In the genomic region with DNA sequence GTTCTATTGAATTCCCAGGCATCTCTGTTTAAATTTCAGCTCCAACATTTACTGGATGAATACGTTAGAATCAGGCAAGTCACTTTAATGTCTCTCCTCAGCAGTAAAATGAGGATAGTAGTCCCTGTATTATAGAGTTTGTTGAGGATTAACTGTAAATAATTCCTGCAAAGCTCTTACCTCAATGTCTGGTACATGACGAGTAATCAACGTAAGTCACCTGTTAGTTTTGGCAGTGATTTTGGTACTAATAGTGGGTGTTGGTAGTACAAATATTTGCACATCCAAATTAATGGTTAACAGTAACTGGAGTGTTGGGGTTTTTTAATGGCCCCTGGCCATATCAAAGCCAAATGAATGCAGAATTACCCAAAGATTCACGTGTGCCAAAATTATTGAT, we compare ENCODE assay signal across 18 cellular contexts.
"Had no signal": no experiment of that assay in that cellular context is flagged by ENCODE, and none has a peak within 500 bp of the region (broad histone marks: within the 10 kb centered on the region; RNA-seq: fewer than 3 reads in every experiment).

No MANE protein-coding gene starts in this region.

- ATAC-seq: activated CD8-positive, alpha-beta T cell treated with anti-CD3 and anti-CD28 coated beads for 36 hours; activated T-cell treated with anti-CD3 and anti-CD28 coated beads, Interleukin-2, amount 50 U/mL, for 4 hours; gastroesophageal sphincter; heart right ventricle; natural killer cell; stimulated activated memory B cell treated with anti-CD40 and anti-IgM and Interleukin-4, amounts not matched to agents 10 μg/mL and 1 μg/mL and 100 μg/mL, for 72 hours; WTC11 had no signal

- DNase-seq: activated CD4-positive, alpha-beta T cell treated with anti-CD3 and anti-CD28 coated beads for 4 hours; activated CD8-positive, alpha-beta T cell treated with anti-CD3 and anti-CD28 coated beads for 36 hours; activated effector memory CD4-positive, alpha-beta T cell treated with Interleukin-2 at 50 U/mL for 16 hours; activated naive CD4-positive, alpha-beta T cell treated with anti-CD3 and anti-CD28 coated beads, Interleukin-2, amount 50 U/mL, for 16 hours; activated T-cell treated with anti-CD3 and anti-CD28 coated beads, Interleukin-2, amount 50 U/mL, for 4 hours; dorsolateral prefrontal cortex; endodermal cell; heart right ventricle; mammary epithelial cell; natural killer cell; retina; stimulated activated CD4-positive, alpha-beta T cell treated with anti-CD3 and anti-CD28 coated beads, Interleukin-2, amount 100 ng/mL, for 48 hours; tibial artery had no signal

- H3K4me3 ChIP-seq: cardiac muscle cell, dorsolateral prefrontal cortex, gastroesophageal sphincter, heart right ventricle, tibial artery had no signal

- H3K27me3 ChIP-seq: cardiac muscle cell, gastroesophageal sphincter, neutrophil, tibial artery had no signal

- H3K36me3 ChIP-seq: cardiac muscle cell, gastroesophageal sphincter, heart right ventricle, neutrophil, tibial artery had no signal

- H3K9me3 ChIP-seq: neutrophil, tibial artery had no signal

- H3K27ac ChIP-seq: cardiac muscle cell, dorsolateral prefrontal cortex, gastroesophageal sphincter, heart right ventricle, neutrophil, tibial artery had no signal

- H3K4me1 ChIP-seq: gastroesophageal sphincter, heart right ventricle had no signal
